11 cellular contexts compared by ENCODE assay signal in the genomic region with DNA sequence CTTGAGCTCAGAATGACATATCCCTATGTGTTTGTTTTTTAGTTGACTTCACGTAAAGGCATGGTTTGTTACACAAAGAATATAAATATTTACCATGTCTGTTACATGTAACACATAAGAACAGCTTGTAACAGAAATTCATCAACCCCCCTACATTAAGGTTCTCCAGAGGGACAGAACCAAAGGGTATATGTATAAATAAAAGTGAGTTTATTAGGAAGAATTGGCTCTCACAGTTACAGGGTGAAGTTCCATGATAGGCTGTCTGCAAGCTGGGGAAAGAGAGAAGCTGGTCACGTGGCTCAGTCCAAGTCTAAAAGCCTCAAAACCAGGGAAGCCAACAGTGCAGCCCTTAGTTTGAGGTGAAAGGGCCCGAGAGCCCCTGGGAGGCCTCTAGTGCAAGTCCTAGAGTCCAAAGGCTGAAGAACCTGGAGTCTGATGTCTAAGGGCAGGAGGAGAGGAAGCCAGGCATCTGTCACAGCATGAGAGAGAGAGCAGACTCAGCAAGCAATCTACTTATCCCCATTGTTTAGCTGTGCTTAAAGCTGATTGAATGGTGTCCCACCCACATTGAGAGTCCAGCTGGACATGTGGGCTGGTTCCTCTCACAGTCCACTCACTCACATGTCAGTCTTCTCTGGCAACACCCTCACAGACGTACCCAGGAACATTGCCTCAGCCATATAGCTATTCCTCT. TPM values are rescaled to one million over a fixed set of nuclear protein-coding genes. Genes with fewer than 3 reads are reported as not detected.
A peak's percentile ranks its signal among the peaks of the same experiment; 100 is the strongest.
DNase-seq lines count a peak whose midpoint lies in the region; ATAC-seq and TF ChIP-seq lines count a peak whose summit lies in the region.
"Had no signal": no experiment of that assay in that cellular context is flagged by ENCODE, and none has a peak within 500 bp of the region (broad histone marks: within the 10 kb centered on the region; RNA-seq: fewer than 3 reads in every experiment).

No MANE protein-coding gene starts in this region.

- ATAC-seq in activated CD8-positive, alpha-beta memory T cell treated with anti-CD3 and anti-CD28 coated beads, Interleukin-2, amount 10 ng/mL, durations not matched to agents 7 days and 5 days = no peak
- ATAC-seq in left lung (peak; percentile 68), HG03520 (IDR thresholded peaks at IDR 0.05; ENCODE audit: unreplicated experiment) (no peak)

- no peak overlapping the region for H3K27ac ChIP-seq in left lung

- CTCF ChIA-PET in activated CD8-positive, alpha-beta memory T cell treated with anti-CD3 and anti-CD28 coated beads, Interleukin-2, amount 10 ng/mL, durations not matched to agents 7 days and 5 days (lab: Charles Lee) = no interaction called here

- H3K4me1 Mint-ChIP-seq in activated CD8-positive, alpha-beta memory T cell treated with anti-CD3 and anti-CD28 coated beads, Interleukin-2, amount 10 ng/mL, durations not matched to agents 7 days and 5 days = peaks cover 18% of the 10 kb centered on the region
- H3K4me1 Mint-ChIP-seq in brain = peaks cover 44% of the 10 kb centered on the region
- peaks cover 23% of the 10 kb centered on the region for H3K4me1 Mint-ChIP-seq in type B pancreatic cell (ENCODE audit: unreplicated experiment)

- H3K27me3 Mint-ChIP-seq in activated CD8-positive, alpha-beta memory T cell treated with anti-CD3 and anti-CD28 coated beads, Interleukin-2, amount 10 ng/mL, durations not matched to agents 7 days and 5 days = no peaks in the 10 kb centered on the region
- H3K27me3 Mint-ChIP-seq in brain = no peaks in the 10 kb centered on the region
- H3K27me3 Mint-ChIP-seq in type B pancreatic cell = no peaks in the 10 kb centered on the region

- no peak for DNase-seq in activated CD8-positive, alpha-beta memory T cell treated with anti-CD3 and anti-CD28 coated beads, Interleukin-2, amount 10 ng/mL, durations not matched to agents 7 days and 5 days
- no peak for DNase-seq in activated CD8-positive, alpha-beta memory T cell treated with anti-CD3 and anti-CD28 coated beads, Interleukin-2, amount 50 U/mL, for 4 hours
- no peak for DNase-seq in left lung
- DNase-seq in type B pancreatic cell (ENCODE audit: extremely low spot score, unreplicated experiment) = no peak
- no peak for DNase-seq in mesenteric fat pad (ENCODE audit: low spot score)
- no peak for DNase-seq in NCI-H2107 (lab: John Stamatoyannopoulos, UW)
- DNase-seq: activated CD4-positive, CD25-positive, alpha-beta regulatory T cell; NCI-H1105 had no signal

- intact Hi-C loops in left lung (cut with DNase I) = no loop called here

- H3K9me3 ChIP-seq in left lung = no peaks in the 10 kb centered on the region

- H3K9me3 Mint-ChIP-seq in activated CD8-positive, alpha-beta memory T cell treated with anti-CD3 and anti-CD28 coated beads, Interleukin-2, amount 10 ng/mL, durations not matched to agents 7 days and 5 days (ENCODE audit: low read depth) = no peaks in the 10 kb centered on the region
- H3K9me3 Mint-ChIP-seq in brain (peaks cover 0 to 5% (median 0%) of the 10 kb centered on the region in 5 experiments), type B pancreatic cell (no peaks in the 10 kb centered on the region)

- no peak overlapping the region for H3K4me3 ChIP-seq in left lung
- H3K4me3 ChIP-seq: lung had no signal

- H3K27ac Mint-ChIP-seq in activated CD8-positive, alpha-beta memory T cell treated with anti-CD3 and anti-CD28 coated beads, Interleukin-2, amount 10 ng/mL, durations not matched to agents 7 days and 5 days = peak overlapping the region; percentile 40
- H3K27ac Mint-ChIP-seq in brain = peak overlapping the region in 4 of 5 experiments; percentile 50 to 92 (median 82)
- peak overlapping the region; percentile 70 for H3K27ac Mint-ChIP-seq in type B pancreatic cell

- H3K36me3 ChIP-seq in left lung = peaks cover 0 to 36% of the 10 kb centered on the region in 2 donors

- H3K4me1 ChIP-seq in left lung = peaks cover 11 to 50% of the 10 kb centered on the region in 2 donors

- H3K36me3 Mint-ChIP-seq in activated CD8-positive, alpha-beta memory T cell treated with anti-CD3 and anti-CD28 coated beads, Interleukin-2, amount 10 ng/mL, durations not matched to agents 7 days and 5 days = peaks cover 33% of the 10 kb centered on the region
- H3K36me3 Mint-ChIP-seq in brain (peaks cover 79% of the 10 kb centered on the region), type B pancreatic cell (peaks cover 26% of the 10 kb centered on the region)

- H3K4me3 Mint-ChIP-seq in activated CD8-positive, alpha-beta memory T cell treated with anti-CD3 and anti-CD28 coated beads, Interleukin-2, amount 10 ng/mL, durations not matched to agents 7 days and 5 days = no peak overlapping the region
- H3K4me3 Mint-ChIP-seq in brain (no peak overlapping the region), type B pancreatic cell (peak overlapping the region; percentile 45)

- TF ChIP-seq CTCF in brain (conservative IDR thresholded peaks at IDR 0.05) (no peak), left lung (IDR thresholded peaks at IDR 0.05) (no peak), type B pancreatic cell (conservative IDR thresholded peaks at IDR 0.05) (no peak)

- H3K27me3 ChIP-seq in left lung = no peaks in the 10 kb centered on the region

RNA-seq across cellular contexts. Expression of a gene that starts 15.8 kb away (rescaled TPM):
- 100 to 1,000 TPM; 129 to 166 TPM for total RNA-seq in activated CD8-positive, alpha-beta memory T cell treated with anti-CD3 and anti-CD28 coated beads, Interleukin-2, amount 10 ng/mL, durations not matched to agents 7 days and 5 days
- polyA plus RNA-seq in brain (ENCODE audit: insufficient read depth, low read depth, low replicate concordance) = 59.5 TPM
- total RNA-seq in left lung (10 to 100 TPM; 86.2 to 93.0 TPM), type B pancreatic cell (ENCODE audit: low replicate concordance) (122 and 135 TPM in 2 replicates), mesenteric fat pad (94.3 TPM)
